ENCODE assay signal across 9 cellular contexts in the genomic region with DNA sequence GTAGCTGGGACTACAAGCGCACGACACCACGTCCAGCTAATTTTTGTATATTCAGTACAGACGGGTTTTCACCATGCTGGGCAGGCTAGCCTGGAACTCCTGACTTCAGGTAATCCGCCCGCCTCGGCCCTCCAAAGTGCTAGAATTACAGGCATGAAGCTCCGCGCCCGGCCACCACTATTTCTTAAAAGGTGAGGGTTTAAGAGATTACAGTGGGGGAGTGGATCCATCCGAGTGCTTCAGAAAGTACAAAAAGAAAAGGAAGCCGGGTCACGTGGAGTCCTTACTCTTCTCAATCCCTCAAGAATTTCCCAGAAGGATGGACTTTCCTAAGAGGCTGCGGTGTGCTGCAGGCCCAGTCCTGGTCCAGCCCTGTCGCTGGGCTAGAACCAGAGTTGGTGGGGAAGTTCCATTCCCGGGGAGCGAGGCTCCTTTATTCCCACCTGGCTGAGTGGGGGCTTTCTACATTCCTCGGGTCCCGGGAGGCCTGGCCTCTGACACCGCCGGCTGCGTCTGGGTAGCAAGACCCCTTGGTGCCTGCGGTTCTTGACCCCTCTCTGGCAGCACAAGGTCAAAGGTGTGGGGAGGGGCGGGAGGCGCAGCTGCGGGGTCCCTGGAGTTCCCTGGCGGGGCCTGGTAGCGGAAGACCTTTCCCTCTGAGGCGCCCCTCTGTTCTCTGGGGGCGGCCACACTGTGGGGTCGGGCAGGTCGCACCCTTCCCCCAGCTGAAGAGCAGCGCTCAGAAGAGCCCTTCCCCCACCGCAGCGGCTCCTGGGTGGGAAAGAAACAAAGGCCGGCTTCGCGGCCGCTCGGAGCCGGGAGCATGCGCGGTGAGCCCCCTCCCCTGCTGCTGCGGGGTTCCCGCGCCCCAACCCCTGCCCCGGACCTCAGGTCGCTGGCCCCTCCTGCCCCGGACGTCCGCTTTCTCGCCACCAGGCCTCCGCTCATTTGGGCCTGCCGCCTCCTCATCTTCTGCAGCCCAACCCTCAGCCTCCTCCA.
A peak's percentile ranks its signal among the peaks of the same experiment; 100 is the strongest.
DNase-seq lines count a peak whose midpoint lies in the region; ATAC-seq and TF ChIP-seq lines count a peak whose summit lies in the region.
"Had no signal": no experiment of that assay in that cellular context is flagged by ENCODE, and none has a peak within 500 bp of the region (broad histone marks: within the 10 kb centered on the region; RNA-seq: fewer than 3 reads in every experiment).

No MANE protein-coding gene starts in this region.

- no peak for TF ChIP-seq POLR2A in vagina (IDR thresholded peaks at IDR 0.05)

- H3K27me3 ChIP-seq in vagina = no peaks in the 10 kb centered on the region

- intact Hi-C loops in head of caudate nucleus (cut with DNase I) (no loop called here), vagina (cut with DNase I) (no loop called here)

- peaks cover 43% of the 10 kb centered on the region for H3K4me1 ChIP-seq in vagina

- peak overlapping the region; percentile 37 to 69 for H3K27ac Mint-ChIP-seq in activated naive CD4-positive, alpha-beta T cell treated with anti-CD3 and anti-CD28 coated beads, Interleukin-2, amount 50 U/mL, for 72 hours
- no peak overlapping the region for H3K27ac Mint-ChIP-seq in activated naive CD4-positive, alpha-beta T cell treated with anti-CD3 and anti-CD28 coated beads, Interleukin-2, amount 10 ng/mL, durations not matched to agents 7 days and 5 days
- peak overlapping the region; percentile 77 to 98 (median 88) for H3K27ac Mint-ChIP-seq in nephron

- TF ChIP-seq CTCF in nephron (IDR thresholded peaks at IDR 0.05; ENCODE audit: unreplicated experiment in 3 of 3) (no peak), vagina (IDR thresholded peaks at IDR 0.05) (no peak)

- peak overlapping the region; percentile 6 to 11 for H3K4me3 ChIP-seq in vagina

- peaks cover 49% of the 10 kb centered on the region for H3K4me1 Mint-ChIP-seq in activated naive CD4-positive, alpha-beta T cell treated with anti-CD3 and anti-CD28 coated beads, Interleukin-2, amount 10 ng/mL, durations not matched to agents 7 days and 5 days
- peaks cover 34% of the 10 kb centered on the region for H3K4me1 Mint-ChIP-seq in nephron

- H3K9me3 ChIP-seq in vagina = no peaks in the 10 kb centered on the region

- no peaks in the 10 kb centered on the region for H3K36me3 ChIP-seq in vagina

- H3K9me3 Mint-ChIP-seq in activated naive CD4-positive, alpha-beta T cell treated with anti-CD3 and anti-CD28 coated beads, Interleukin-2, amount 50 U/mL, for 72 hours = no peaks in the 10 kb centered on the region
- H3K9me3 Mint-ChIP-seq in activated naive CD4-positive, alpha-beta T cell treated with anti-CD3 and anti-CD28 coated beads, Interleukin-2, amount 10 ng/mL, durations not matched to agents 7 days and 5 days = no peaks in the 10 kb centered on the region
- H3K9me3 Mint-ChIP-seq in nephron = no peaks in the 10 kb centered on the region

- no peak for ATAC-seq in activated naive CD4-positive, alpha-beta T cell treated with anti-CD3 and anti-CD28 coated beads, Interleukin-2, amount 50 U/mL, for 72 hours
- no peak for ATAC-seq in HG03097 (IDR thresholded peaks at IDR 0.05; ENCODE audit: low FRiP score, unreplicated experiment)

- no peak overlapping the region for H3K4me3 Mint-ChIP-seq in activated naive CD4-positive, alpha-beta T cell treated with anti-CD3 and anti-CD28 coated beads, Interleukin-2, amount 10 ng/mL, durations not matched to agents 7 days and 5 days
- H3K4me3 Mint-ChIP-seq in nephron = peak overlapping the region; percentile 76 to 84 (median 78)

- no peak for DNase-seq in activated naive CD4-positive, alpha-beta T cell treated with anti-CD3 and anti-CD28 coated beads, Interleukin-2, amount 50 U/mL, for 72 hours (ENCODE audit: low spot score in 2 of 2)
- DNase-seq in activated naive CD4-positive, alpha-beta T cell treated with anti-CD3 and anti-CD28 coated beads, Interleukin-2, amount 10 ng/mL, durations not matched to agents 7 days and 5 days = no peak
- peak in 38 of 42 donors; percentile 11 to 73 (median 48) for DNase-seq in head of caudate nucleus
- DNase-seq in vagina (ENCODE audit: extremely low spot score in 2 of 2) = no peak
- DNase-seq in NCI-H2171 (lab: John Stamatoyannopoulos, UW) = no peak
- DNase-seq in activated effector memory CD4-positive, alpha-beta T cell treated with anti-CD3 and anti-CD28 coated beads, Interleukin-2, amount 50 U/mL, for 16 hours = no peak
- DNase-seq: NCI-H1694 had no signal

- no peaks in the 10 kb centered on the region for H3K27me3 Mint-ChIP-seq in activated naive CD4-positive, alpha-beta T cell treated with anti-CD3 and anti-CD28 coated beads, Interleukin-2, amount 10 ng/mL, durations not matched to agents 7 days and 5 days
- H3K27me3 Mint-ChIP-seq in nephron (ENCODE audit: low read depth) = no peaks in the 10 kb centered on the region

- no peak overlapping the region for H3K27ac ChIP-seq in vagina

- H3K36me3 Mint-ChIP-seq in activated naive CD4-positive, alpha-beta T cell treated with anti-CD3 and anti-CD28 coated beads, Interleukin-2, amount 50 U/mL, for 72 hours = peaks cover 6 to 7% of the 10 kb centered on the region in 2 donors
- H3K36me3 Mint-ChIP-seq in activated naive CD4-positive, alpha-beta T cell treated with anti-CD3 and anti-CD28 coated beads, Interleukin-2, amount 10 ng/mL, durations not matched to agents 7 days and 5 days = peaks cover 22% of the 10 kb centered on the region
- H3K36me3 Mint-ChIP-seq in nephron (ENCODE audit: low read depth) = no peaks in the 10 kb centered on the region

- CTCF ChIA-PET in activated naive CD4-positive, alpha-beta T cell treated with anti-CD3 and anti-CD28 coated beads, Interleukin-2, amount 10 ng/mL, durations not matched to agents 7 days and 5 days (lab: Charles Lee) = no interaction called here

Comparison
In these comparisons a context has a peak if more than half of its experiments do, and no peak if none do; other contexts are left out.
1. DNase-seq: peak in head of caudate nucleus (38 of 42); none in activated naive CD4-positive, alpha-beta T cell treated with anti-CD3 and anti-CD28 coated beads, Interleukin-2, amount 50 U/mL, for 72 hours (0 of 2), activated naive CD4-positive, alpha-beta T cell treated with anti-CD3 and anti-CD28 coated beads, Interleukin-2, amount 10 ng/mL, durations not matched to agents 7 days and 5 days (single experiment), vagina (0 of 2), NCI-H2171 (single experiment) and activated effector memory CD4-positive, alpha-beta T cell treated with anti-CD3 and anti-CD28 coated beads, Interleukin-2, amount 50 U/mL, for 16 hours (single experiment).